17 cellular contexts compared by ENCODE assay signal in genomic region chr11:131499199-131499598, GRCh38.
DNase-seq lines count a peak whose midpoint lies in the region; ATAC-seq, FAIRE-seq and TF ChIP-seq lines count a peak whose summit lies in the region.
"Had no signal": no experiment of that assay in that cellular context is flagged by ENCODE, and none has a peak within 500 bp of the region (broad histone marks: within the 10 kb centered on the region; RNA-seq: fewer than 3 reads in every experiment).

No MANE protein-coding gene starts in this region.

- H3K4me3 Mint-ChIP-seq in Caco-2 (ENCODE audit: unreplicated experiment): no peak overlapping the region
- H3K4me3 Mint-ChIP-seq: CD4-positive, alpha-beta T cell had no signal

- H3K4me3 ChIP-seq in right cardiac atrium (ENCODE audit: low read length) (no peak overlapping the region), right atrium auricular region (no peak overlapping the region), dorsolateral prefrontal cortex (peak overlapping the region in 3 of 59 donors; percentile 9 to 32 (median 27)), testis (no peak overlapping the region), kidney (ENCODE audit: low read length in 2 of 2) (no peak overlapping the region), Caco-2 (ENCODE audit: low read depth, low read length) (no peak overlapping the region), ascending aorta (no peak overlapping the region)
- H3K4me3 ChIP-seq: GM23248 had no signal

- H3K36me3 Mint-ChIP-seq in Caco-2 (ENCODE audit: insufficient read depth, unreplicated experiment): no peaks in the 10 kb centered on the region

- H3K9me3 ChIP-seq in right cardiac atrium (ENCODE audit: control insufficient read depth, low read length) (no peaks in the 10 kb centered on the region), right atrium auricular region (no peaks in the 10 kb centered on the region), testis (no peaks in the 10 kb centered on the region), kidney (ENCODE audit: control insufficient read depth in 1 of 2, low read length in 2 of 2) (no peaks in the 10 kb centered on the region), Caco-2 (no peaks in the 10 kb centered on the region), ascending aorta (no peaks in the 10 kb centered on the region)

- BruUV-seq in Caco-2 (replicated peaks; lab: Mats Ljungman, UMichigan): no TSS peak

- H3K9ac ChIP-seq in kidney (ENCODE audit: low read length in 2 of 2): no peak overlapping the region
- H3K9ac ChIP-seq: GM23248 had no signal

- H3K36me3 ChIP-seq in right atrium auricular region (no peaks in the 10 kb centered on the region), testis (ENCODE audit: low read depth, missing control alignments) (no peaks in the 10 kb centered on the region), kidney (ENCODE audit: control insufficient read depth in 1 of 2, insufficient read depth in 2 of 2, low read length in 2 of 2) (no peaks in the 10 kb centered on the region), Caco-2 (ENCODE audit: control insufficient read depth, insufficient read depth, low read length) (no peaks in the 10 kb centered on the region), ascending aorta (no peaks in the 10 kb centered on the region)

- H3K4me1 ChIP-seq in right cardiac atrium (ENCODE audit: control insufficient read depth, insufficient read depth, low read length) (peaks cover 3% of the 10 kb centered on the region), right atrium auricular region (peaks cover 0 to 8% of the 10 kb centered on the region in 2 donors), testis (peaks cover 4% of the 10 kb centered on the region), kidney (ENCODE audit: control insufficient read depth in 1 of 2, insufficient read depth in 1 of 2, low read depth in 1 of 2, low read length in 2 of 2) (no peaks in the 10 kb centered on the region), Caco-2 (no peaks in the 10 kb centered on the region), ascending aorta (no peaks in the 10 kb centered on the region)

- POLR2A ChIA-PET in Caco-2 (lab: Charles Lee): no interaction called here

- TF ChIP-seq CTCF in right atrium auricular region (IDR thresholded peaks at IDR 0.05): no peak
- no peak for TF ChIP-seq CTCF in dorsolateral prefrontal cortex (IDR thresholded peaks at IDR 0.05 in 54 of 56, conservative IDR thresholded peaks at IDR 0.05 in 2 of 56; ENCODE audit: low read depth in 1 of 56, partially characterized antibody in 56 of 56)
- no peak for TF ChIP-seq CTCF in testis (IDR thresholded peaks at IDR 0.05)
- no peak for TF ChIP-seq CTCF in kidney (IDR thresholded peaks at IDR 0.05; ENCODE audit: borderline replicate concordance, extremely low read depth, insufficient read depth)
- TF ChIP-seq CTCF in Caco-2 (IDR thresholded peaks at IDR 0.05; ENCODE audit: insufficient read depth in 1 of 2, low read depth in 1 of 2, low read length in 1 of 2, severe bottlenecking in 1 of 2, unreplicated experiment in 1 of 2): no peak
- no peak for TF ChIP-seq CTCF in ascending aorta (IDR thresholded peaks at IDR 0.05)

- CTCF ChIA-PET in Caco-2 (lab: Charles Lee): no interaction called here

- no peak for TF ChIP-seq POLR2A in testis (IDR thresholded peaks at IDR 0.05)

- H3K27me3 Mint-ChIP-seq in Caco-2 (ENCODE audit: insufficient read depth, unreplicated experiment): peaks cover 15% of the 10 kb centered on the region
- H3K27me3 Mint-ChIP-seq: CD4-positive, alpha-beta T cell had no signal

- H3K27ac Mint-ChIP-seq in Caco-2 (ENCODE audit: unreplicated experiment): no peak overlapping the region
- H3K27ac Mint-ChIP-seq: CD4-positive, alpha-beta T cell had no signal

- no peaks in the 10 kb centered on the region for H3K9me3 Mint-ChIP-seq in Caco-2 (ENCODE audit: unreplicated experiment)
- H3K9me3 Mint-ChIP-seq: CD4-positive, alpha-beta T cell had no signal

- H3K27ac ChIP-seq in right cardiac atrium (ENCODE audit: low read length) (no peak overlapping the region), right atrium auricular region (no peak overlapping the region), dorsolateral prefrontal cortex (peak overlapping the region in 54 of 59 donors; percentile 23 to 92 (median 76)), testis (no peak overlapping the region), kidney (ENCODE audit: low read depth in 2 of 2, low read length in 2 of 2) (no peak overlapping the region), ascending aorta (no peak overlapping the region)
- H3K27ac ChIP-seq: GM23248 had no signal

- DNase-seq in right cardiac atrium (no peak), right atrium auricular region (ENCODE audit: low spot score) (no peak), NOMO-1 treated with dmso at 0.1 percent for 144 hours (lab: John Stamatoyannopoulos, UW; ENCODE audit: unreplicated experiment) (peak; percentile 17), dorsolateral prefrontal cortex (no peak), testis (peak; percentile 28), kidney (no peak), Caco-2 (no peak), ascending aorta (ENCODE audit: low spot score in 2 of 2) (no peak)
- DNase-seq: ACHN; CD4-positive, alpha-beta T cell; DMS79; EL; GM23248 had no signal

- no peak for FAIRE-seq in kidney (lab: Jason Lieb, UNC)
- FAIRE-seq: G401.6, GM12891, H54 had no signal

- H3K27me3 ChIP-seq in right cardiac atrium (ENCODE audit: control insufficient read depth, insufficient read depth) (no peaks in the 10 kb centered on the region), right atrium auricular region (no peaks in the 10 kb centered on the region), dorsolateral prefrontal cortex (no peaks in the 10 kb centered on the region), testis (no peaks in the 10 kb centered on the region), Caco-2 (replicated peaks; ENCODE audit: control insufficient read depth, insufficient read depth, low read length) (no peaks in the 10 kb centered on the region; the same call in 1 of the 2 replicates), ascending aorta (no peaks in the 10 kb centered on the region)

- no peaks in the 10 kb centered on the region for H3K4me1 Mint-ChIP-seq in Caco-2 (ENCODE audit: low read depth, unreplicated experiment)

- ATAC-seq in right cardiac atrium: peak; percentile 75 to 78
- ATAC-seq: HCT116 had no signal

- WGBS in right cardiac atrium: 52% methylated on average over 8 of the region's 8 CpGs
- 58 to 76% methylated on average over 8 of the region's 8 CpGs for WGBS in testis, 2 donors

- intact Hi-C loops in right cardiac atrium (cut with DNase I): no loop called here
- intact Hi-C loops in dorsolateral prefrontal cortex (cut with DNase I): no loop called here
- intact Hi-C loops in testis (cut with DNase I; ENCODE audit: low total_unique reads): no loop called here
- intact Hi-C loops in kidney (cut with DNase I): no loop called here
- intact Hi-C loops in Caco-2 (cut with micrococcal nuclease; ENCODE audit: unreplicated experiment): no loop called here
- intact Hi-C loops in ascending aorta (cut with DNase I): no loop called here

Comparison
In these comparisons a context has a peak if more than half of its experiments do, and no peak if none do; other contexts are left out.
1. DNase-seq: peak in NOMO-1 treated with dmso at 0.1 percent for 144 hours (single experiment) and testis (single experiment); none in right cardiac atrium (0 of 3), right atrium auricular region (single experiment), dorsolateral prefrontal cortex (0 of 10), kidney (single experiment), Caco-2 (0 of 2) and ascending aorta (0 of 2).
2. H3K27ac ChIP-seq: peak in dorsolateral prefrontal cortex (54 of 59); none in right cardiac atrium (single experiment), right atrium auricular region (0 of 2), testis (0 of 2), kidney (0 of 2) and ascending aorta (0 of 2).